In genomic region chr7:138785587-138786437, GRCh38 we compare ENCODE assay signal across 15 cellular contexts. TPM values are rescaled to one million over a fixed set of nuclear protein-coding genes. Genes with fewer than 3 reads are reported as not detected.
DNase-seq lines count a peak whose midpoint lies in the region; ATAC-seq and TF ChIP-seq lines count a peak whose summit lies in the region.
"Had no signal": no experiment of that assay in that cellular context is flagged by ENCODE, and none has a peak within 500 bp of the region (broad histone marks: within the 10 kb centered on the region; RNA-seq: fewer than 3 reads in every experiment).

No MANE protein-coding gene starts in this region.

- ATAC-seq in GM19324 (IDR thresholded peaks at IDR 0.05; ENCODE audit: low FRiP score, unreplicated experiment), result no peak
- ATAC-seq in HG03469 (IDR thresholded peaks at IDR 0.05; ENCODE audit: unreplicated experiment), result no peak
- ATAC-seq: GM12878; heart right ventricle; stimulated activated naive CD8-positive, alpha-beta T cell treated with anti-CD3 and anti-CD28 coated beads, Interleukin-15, Interleukin-2, amounts not matched to agents 100 U/mL and 50 U/mL, for 24 hours had no signal

- no peak overlapping the region for H3K27ac ChIP-seq in osteoblast (ENCODE audit: low read depth, low read length)
- H3K27ac ChIP-seq: heart right ventricle had no signal

- H4K20me1 ChIP-seq in osteoblast (ENCODE audit: insufficient read depth, low read length), result no peaks in the 10 kb centered on the region

- H3K36me3 Mint-ChIP-seq in Caco-2 (ENCODE audit: insufficient read depth, unreplicated experiment), result no peaks in the 10 kb centered on the region

- peaks cover 7% of the 10 kb centered on the region for H3K4me1 Mint-ChIP-seq in Caco-2 (ENCODE audit: low read depth, unreplicated experiment)

- no peaks in the 10 kb centered on the region for H3K79me2 ChIP-seq in osteoblast (ENCODE audit: insufficient read depth, low read length)

- CTCF ChIA-PET in Caco-2 (lab: Charles Lee), result no interaction called here

- peak overlapping the region; percentile 53 for H3K4me3 Mint-ChIP-seq in Caco-2 (ENCODE audit: unreplicated experiment)
- H3K4me3 Mint-ChIP-seq: activated naive CD8-positive, alpha-beta T cell treated with anti-CD3 and anti-CD28 coated beads, Interleukin-2, amount 10 ng/mL, durations not matched to agents 7 days and 5 days had no signal

- H3K9me3 Mint-ChIP-seq in Caco-2 (ENCODE audit: unreplicated experiment), result peaks cover 19% of the 10 kb centered on the region

- peak overlapping the region; percentile 52 for H3K4me2 ChIP-seq in osteoblast (ENCODE audit: insufficient read depth, low read length)

- H3K9me3 ChIP-seq in Caco-2 (no peaks in the 10 kb centered on the region), MG63 (no peaks in the 10 kb centered on the region), osteoblast (ENCODE audit: low read depth, low read length) (no peaks in the 10 kb centered on the region)

- peaks cover 7% of the 10 kb centered on the region for H3K4me1 ChIP-seq in Caco-2
- no peaks in the 10 kb centered on the region for H3K4me1 ChIP-seq in osteoblast (ENCODE audit: insufficient read depth, low read length)
- H3K4me1 ChIP-seq: heart right ventricle had no signal

- H3K4me3 ChIP-seq in Caco-2 (ENCODE audit: low read depth, low read length), result no peak overlapping the region
- no peak overlapping the region for H3K4me3 ChIP-seq in MG63
- no peak overlapping the region for H3K4me3 ChIP-seq in choroid plexus epithelial cell (ENCODE audit: low read depth, low read length)
- peak overlapping the region; percentile 36 for H3K4me3 ChIP-seq in osteoblast (ENCODE audit: insufficient read depth, low read length)
- H3K4me3 ChIP-seq: GM12878, heart right ventricle had no signal

- intact Hi-C loops in Caco-2 (cut with micrococcal nuclease; ENCODE audit: unreplicated experiment), result loop anchor here (1.0 kb wide), 1 partner anchor 10 kb away; no protein-coding TSS in a partner anchor

- H3K27me3 ChIP-seq in Caco-2 (replicated peaks; ENCODE audit: control insufficient read depth, insufficient read depth, low read length), result no peaks in the 10 kb centered on the region
- H3K27me3 ChIP-seq in MG63, result no peaks in the 10 kb centered on the region
- no peaks in the 10 kb centered on the region for H3K27me3 ChIP-seq in osteoblast (ENCODE audit: insufficient read depth, low read length)

- no TSS peak for BruUV-seq in Caco-2 (replicated peaks; lab: Mats Ljungman, UMichigan)

- TF ChIP-seq CTCF in Caco-2 (IDR thresholded peaks at IDR 0.05; ENCODE audit: insufficient read depth in 1 of 2, low read depth in 1 of 2, low read length in 1 of 2, severe bottlenecking in 1 of 2, unreplicated experiment in 1 of 2) (no peak), choroid plexus epithelial cell (conservative IDR thresholded peaks at IDR 0.05; ENCODE audit: low read depth, low read length) (no peak), osteoblast (IDR thresholded peaks at IDR 0.05; ENCODE audit: extremely low read depth, low read depth, low read length) (no peak)

- peak overlapping the region; percentile 19 for H2AFZ ChIP-seq in osteoblast (ENCODE audit: low read length)

- peak overlapping the region; percentile 82 for H3K27ac Mint-ChIP-seq in Caco-2 (ENCODE audit: unreplicated experiment)
- H3K27ac Mint-ChIP-seq: activated naive CD8-positive, alpha-beta T cell treated with anti-CD3 and anti-CD28 coated beads, Interleukin-2, amount 10 ng/mL, durations not matched to agents 7 days and 5 days had no signal

- POLR2A ChIA-PET in Caco-2 (lab: Charles Lee), result no interaction called here

- H3K36me3 ChIP-seq in Caco-2 (ENCODE audit: control insufficient read depth, insufficient read depth, low read length) (no peaks in the 10 kb centered on the region), MG63 (no peaks in the 10 kb centered on the region), osteoblast (ENCODE audit: insufficient read depth, low read length) (no peaks in the 10 kb centered on the region)
- H3K36me3 ChIP-seq: heart right ventricle had no signal

- no peaks in the 10 kb centered on the region for H3K27me3 Mint-ChIP-seq in Caco-2 (ENCODE audit: insufficient read depth, unreplicated experiment)

- DNase-seq in Caco-2, result peak; percentile 15 to 37
- peak; percentile 37 for DNase-seq in MG63
- DNase-seq in choroid plexus epithelial cell (ENCODE audit: low read depth), result peak; percentile 38
- no peak for DNase-seq in osteoblast (ENCODE audit: insufficient read length, low spot score, missing footprints)
- DNase-seq in Ammon's horn (ENCODE audit: low spot score), result no peak
- no peak for DNase-seq in SK-N-DZ (ENCODE audit: low spot score)
- DNase-seq: activated naive CD8-positive, alpha-beta T cell treated with anti-CD3 and anti-CD28 coated beads, Interleukin-2, amount 10 ng/mL, durations not matched to agents 7 days and 5 days; heart right ventricle; OCI-M1; stimulated activated CD4-positive, alpha-beta T cell treated with anti-CD3 and anti-CD28 coated beads, Interleukin-2, amount 100 ng/mL, for 48 hours; stimulated activated naive CD8-positive, alpha-beta T cell treated with anti-CD3 and anti-CD28 coated beads, Interleukin-15, Interleukin-2, amounts not matched to agents 100 U/mL and 50 U/mL, for 24 hours had no signal

RNA-seq across cellular contexts. Expression of gene TMEM213, which starts 12.0 kb away (rescaled TPM):
- total RNA-seq in Caco-2 (2022) (not detected in 2 replicates), osteoblast (not detected in 2 replicates)
- not detected in 2 replicates for total RNA-seq in MG63 (2014; rRNA removed; shearing (Covaris generic); ENCODE audit: low replicate concordance)
- not detected in 2 replicates for polyA plus RNA-seq in SK-N-DZ (2014; cell fraction: cytosol; rRNA removed)
- polyA plus RNA-seq in SK-N-DZ (2014; cell fraction: nucleus; rRNA removed), result not detected in 2 replicates
- total RNA-seq: activated naive CD8-positive, alpha-beta T cell treated with anti-CD3 and anti-CD28 coated beads, Interleukin-2, amount 10 ng/mL, durations not matched to agents 7 days and 5 days; GM12878; heart right ventricle; liver had no signal
- polyA plus RNA-seq: GM12878, heart right ventricle, liver had no signal

RNA-seq across cellular contexts. Expression of gene ATP6V0A4, which starts 12.2 kb away (rescaled TPM):
- 1.2 and 1.5 TPM in 2 replicates for total RNA-seq in Caco-2 (2022)
- not detected in 2 replicates for total RNA-seq in MG63 (2014; rRNA removed; shearing (Covaris generic); ENCODE audit: low replicate concordance)
- under 0.01 TPM in 2 replicates for total RNA-seq in osteoblast
- 0.10 and 0.16 TPM in 2 replicates for polyA plus RNA-seq in SK-N-DZ (2014; cell fraction: cytosol; rRNA removed)
- polyA plus RNA-seq in SK-N-DZ (2014; cell fraction: nucleus; rRNA removed), result 0.10 TPM in 1 of 2 replicates, not detected in the other
- total RNA-seq: activated naive CD8-positive, alpha-beta T cell treated with anti-CD3 and anti-CD28 coated beads, Interleukin-2, amount 10 ng/mL, durations not matched to agents 7 days and 5 days; GM12878; heart right ventricle; liver had no signal
- polyA plus RNA-seq: GM12878, heart right ventricle, liver had no signal

Comparison
In these comparisons a context has a peak if more than half of its experiments do, and no peak if none do; other contexts are left out.
1. DNase-seq: peak in Caco-2 (2 of 2), MG63 (single experiment) and choroid plexus epithelial cell (single experiment); none in osteoblast (single experiment), Ammon's horn (single experiment) and SK-N-DZ (single experiment).